In genomic region chr12:121858318-121858661, GRCh38 we compare ENCODE assay signal across 1 cellular context.
A peak's percentile ranks its signal among the peaks of the same experiment; 100 is the strongest.
TF ChIP-seq lines count a peak whose summit lies in the region.

No MANE protein-coding gene starts in this region.

TF ChIP-seq in HepG2, 621 proteins besides CTCF, POLR2A, EP300 and RAD21 (continued from another document):
- TF ChIP-seq ZHX1 (CRISPR knock-in tag; IDR thresholded peaks at IDR 0.05; ENCODE audit: low read depth) (no peak), IKZF4 (CRISPR knock-in tag; IDR thresholded peaks at IDR 0.05; ENCODE audit: borderline replicate concordance, low read depth, not compliant biosample characterization) (no peak), ZNF24 (IDR thresholded peaks at IDR 0.05) (no peak), ZSCAN31 (CRISPR knock-in tag; IDR thresholded peaks at IDR 0.05; ENCODE audit: low read depth) (no peak), TFE3 (CRISPR knock-in tag; IDR thresholded peaks at IDR 0.05) (no peak), MTERF4 (CRISPR knock-in tag; IDR thresholded peaks at IDR 0.05) (no peak), MED13 (CRISPR knock-in tag; IDR thresholded peaks at IDR 0.05) (no peak), ZNF101 (CRISPR knock-in tag; IDR thresholded peaks at IDR 0.05; ENCODE audit: borderline replicate concordance, low read depth) (no peak), NFYC (CRISPR knock-in tag; IDR thresholded peaks at IDR 0.05) (no peak), ZFP36L2 (CRISPR knock-in tag; IDR thresholded peaks at IDR 0.05) (no peak), ZMYM4 (CRISPR knock-in tag; IDR thresholded peaks at IDR 0.05) (no peak), FOSL1 (CRISPR knock-in tag; IDR thresholded peaks at IDR 0.05; ENCODE audit: borderline replicate concordance) (no peak), ESRRA (CRISPR knock-in tag; IDR thresholded peaks at IDR 0.05; ENCODE audit: low read depth) (no peak), ZNF34 (CRISPR knock-in tag; IDR thresholded peaks at IDR 0.05; ENCODE audit: borderline replicate concordance) (no peak), GABPA (IDR thresholded peaks at IDR 0.05; ENCODE audit: low read depth, low read length) (no peak), GABPA (CRISPR knock-in tag; IDR thresholded peaks at IDR 0.05; ENCODE audit: low read depth) (no peak), PHF20 (CRISPR knock-in tag; IDR thresholded peaks at IDR 0.05) (no peak), MBD4 (IDR thresholded peaks at IDR 0.05; ENCODE audit: borderline replicate concordance, low read length) (no peak), BRD4 (CRISPR knock-in tag; IDR thresholded peaks at IDR 0.05) (peak; percentile 51; the same call in 1 of the 2 replicates), ZNF883 (CRISPR knock-in tag; IDR thresholded peaks at IDR 0.05; ENCODE audit: not compliant biosample characterization) (no peak), JUNB (CRISPR knock-in tag; IDR thresholded peaks at IDR 0.05; ENCODE audit: borderline replicate concordance) (no peak), ZNF616 (CRISPR knock-in tag; IDR thresholded peaks at IDR 0.05; ENCODE audit: low read depth) (no peak), XRCC5 (optimal IDR thresholded peaks at IDR 0.05; ENCODE audit: low read length) (no peak), ZNF343 (CRISPR knock-in tag; IDR thresholded peaks at IDR 0.05) (no peak), ZNF709 (CRISPR knock-in tag; IDR thresholded peaks at IDR 0.05) (no peak), ZNF83 (CRISPR knock-in tag; IDR thresholded peaks at IDR 0.05; ENCODE audit: borderline replicate concordance) (no peak), JDP2 (CRISPR knock-in tag; IDR thresholded peaks at IDR 0.05; ENCODE audit: borderline replicate concordance) (no peak), ZFP36 (IDR thresholded peaks at IDR 0.05; ENCODE audit: borderline replicate concordance, low read depth, low read length, partially characterized antibody) (no peak), ZNF33A (CRISPR knock-in tag; IDR thresholded peaks at IDR 0.05; ENCODE audit: borderline replicate concordance) (no peak), CSRNP1 (CRISPR knock-in tag; IDR thresholded peaks at IDR 0.05) (no peak), ZNF792 (CRISPR knock-in tag; IDR thresholded peaks at IDR 0.05) (no peak), ZNF263 (CRISPR knock-in tag; IDR thresholded peaks at IDR 0.05) (no peak), RAD51 (IDR thresholded peaks at IDR 0.05; ENCODE audit: borderline replicate concordance) (no peak), ARID4A (CRISPR knock-in tag; IDR thresholded peaks at IDR 0.05; ENCODE audit: borderline replicate concordance) (no peak), GLMP (CRISPR knock-in tag; IDR thresholded peaks at IDR 0.05; ENCODE audit: borderline replicate concordance) (no peak), ZBTB14 (CRISPR knock-in tag; IDR thresholded peaks at IDR 0.05) (0 out of 2 replicates have a peak, but pooled peaks have one; percentile 24), ATAD3A (CRISPR knock-in tag; IDR thresholded peaks at IDR 0.05) (no peak), ZSCAN21 (CRISPR knock-in tag; IDR thresholded peaks at IDR 0.05; ENCODE audit: borderline replicate concordance) (no peak), ADNP (CRISPR knock-in tag; IDR thresholded peaks at IDR 0.05) (0 out of 2 replicates have a peak, but pooled peaks have one; percentile 56), SRY (CRISPR knock-in tag; IDR thresholded peaks at IDR 0.05) (peak; percentile 16; the same call in 1 of the 2 replicates), STAG1 (CRISPR knock-in tag; IDR thresholded peaks at IDR 0.05) (no peak), REST (IDR thresholded peaks at IDR 0.05; ENCODE audit: borderline replicate concordance in 1 of 2, low read depth in 1 of 2, low read length in 2 of 2) (no peak)
